Comparison of ENCODE assay signal across 1 cellular context in genomic region chr22:21796231-21796630, GRCh38.
A peak's percentile ranks its signal among the peaks of the same experiment; 100 is the strongest.
TF ChIP-seq lines count a peak whose summit lies in the region.

No MANE protein-coding gene starts in this region.

TF ChIP-seq in K562, 482 proteins besides CTCF, POLR2A, EP300 and RAD21 (continued from another document):
- TF ChIP-seq TEAD2 (tag; IDR thresholded peaks at IDR 0.05) (0 out of 2 replicates have a peak, but pooled peaks have one; percentile 6), ZBTB7A (IDR thresholded peaks at IDR 0.05; ENCODE audit: borderline replicate concordance, control insufficient read depth, low read depth, low read length) (no peak), ZNF511 (CRISPR knock-in tag; IDR thresholded peaks at IDR 0.05) (no peak), TOE1 (IDR thresholded peaks at IDR 0.05; ENCODE audit: borderline replicate concordance) (no peak), TOE1 (CRISPR knock-in tag; IDR thresholded peaks at IDR 0.05; ENCODE audit: borderline replicate concordance, low read depth) (0 out of 2 replicates have a peak, but pooled peaks have one; percentile 23), NCOA4 (IDR thresholded peaks at IDR 0.05; ENCODE audit: partially characterized antibody) (no peak), THAP7 (CRISPR knock-in tag; IDR thresholded peaks at IDR 0.05) (peak; percentile 23; the same call in 1 of the 2 replicates), PTRF (tag; IDR thresholded peaks at IDR 0.05) (0 out of 2 replicates have a peak, but pooled peaks have one; percentile 32), UBTF (IDR thresholded peaks at IDR 0.05; ENCODE audit: borderline replicate concordance in 1 of 2, low read depth in 2 of 2, low read length in 2 of 2) (no peak), SMARCA5 (IDR thresholded peaks at IDR 0.05) (no peak), ZFPM2 (CRISPR knock-in tag; IDR thresholded peaks at IDR 0.05) (no peak), MLX (CRISPR knock-in tag; conservative IDR thresholded peaks at IDR 0.05) (peak in 1 of 2 experiments; percentile 76; a peak in 1 of 4 replicates), KLF10 (CRISPR knock-in tag; IDR thresholded peaks at IDR 0.05) (peak; percentile 72; the same call in 1 of the 2 replicates), SMARCC2 (IDR thresholded peaks at IDR 0.05; ENCODE audit: low read depth) (no peak), RAD51 (IDR thresholded peaks at IDR 0.05; ENCODE audit: borderline replicate concordance, low read depth) (no peak), TAF7 (tag; IDR thresholded peaks at IDR 0.05) (no peak), ZNF780A (CRISPR knock-in tag; IDR thresholded peaks at IDR 0.05) (0 out of 2 replicates have a peak, but pooled peaks have one; percentile 19), STAG1 (CRISPR knock-in tag; IDR thresholded peaks at IDR 0.05; ENCODE audit: borderline replicate concordance) (no peak), SMAD1 (IDR thresholded peaks at IDR 0.05; ENCODE audit: low read depth, low read length, partially characterized antibody) (no peak)
- TF ChIP-seq, protein P1, sequence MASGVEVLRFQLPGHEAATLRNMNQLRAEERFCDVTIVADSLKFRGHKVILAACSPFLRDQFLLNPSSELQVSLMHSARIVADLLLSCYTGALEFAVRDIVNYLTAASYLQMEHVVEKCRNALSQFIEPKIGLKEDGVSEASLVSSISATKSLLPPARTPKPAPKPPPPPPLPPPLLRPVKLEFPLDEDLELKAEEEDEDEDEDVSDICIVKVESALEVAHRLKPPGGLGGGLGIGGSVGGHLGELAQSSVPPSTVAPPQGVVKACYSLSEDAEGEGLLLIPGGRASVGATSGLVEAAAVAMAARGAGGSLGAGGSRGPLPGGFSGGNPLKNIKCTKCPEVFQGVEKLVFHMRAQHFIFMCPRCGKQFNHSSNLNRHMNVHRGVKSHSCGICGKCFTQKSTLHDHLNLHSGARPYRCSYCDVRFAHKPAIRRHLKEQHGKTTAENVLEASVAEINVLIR (CRISPR knock-in tag; IDR thresholded peaks at IDR 0.05): no peak
- TF ChIP-seq, protein P2, sequence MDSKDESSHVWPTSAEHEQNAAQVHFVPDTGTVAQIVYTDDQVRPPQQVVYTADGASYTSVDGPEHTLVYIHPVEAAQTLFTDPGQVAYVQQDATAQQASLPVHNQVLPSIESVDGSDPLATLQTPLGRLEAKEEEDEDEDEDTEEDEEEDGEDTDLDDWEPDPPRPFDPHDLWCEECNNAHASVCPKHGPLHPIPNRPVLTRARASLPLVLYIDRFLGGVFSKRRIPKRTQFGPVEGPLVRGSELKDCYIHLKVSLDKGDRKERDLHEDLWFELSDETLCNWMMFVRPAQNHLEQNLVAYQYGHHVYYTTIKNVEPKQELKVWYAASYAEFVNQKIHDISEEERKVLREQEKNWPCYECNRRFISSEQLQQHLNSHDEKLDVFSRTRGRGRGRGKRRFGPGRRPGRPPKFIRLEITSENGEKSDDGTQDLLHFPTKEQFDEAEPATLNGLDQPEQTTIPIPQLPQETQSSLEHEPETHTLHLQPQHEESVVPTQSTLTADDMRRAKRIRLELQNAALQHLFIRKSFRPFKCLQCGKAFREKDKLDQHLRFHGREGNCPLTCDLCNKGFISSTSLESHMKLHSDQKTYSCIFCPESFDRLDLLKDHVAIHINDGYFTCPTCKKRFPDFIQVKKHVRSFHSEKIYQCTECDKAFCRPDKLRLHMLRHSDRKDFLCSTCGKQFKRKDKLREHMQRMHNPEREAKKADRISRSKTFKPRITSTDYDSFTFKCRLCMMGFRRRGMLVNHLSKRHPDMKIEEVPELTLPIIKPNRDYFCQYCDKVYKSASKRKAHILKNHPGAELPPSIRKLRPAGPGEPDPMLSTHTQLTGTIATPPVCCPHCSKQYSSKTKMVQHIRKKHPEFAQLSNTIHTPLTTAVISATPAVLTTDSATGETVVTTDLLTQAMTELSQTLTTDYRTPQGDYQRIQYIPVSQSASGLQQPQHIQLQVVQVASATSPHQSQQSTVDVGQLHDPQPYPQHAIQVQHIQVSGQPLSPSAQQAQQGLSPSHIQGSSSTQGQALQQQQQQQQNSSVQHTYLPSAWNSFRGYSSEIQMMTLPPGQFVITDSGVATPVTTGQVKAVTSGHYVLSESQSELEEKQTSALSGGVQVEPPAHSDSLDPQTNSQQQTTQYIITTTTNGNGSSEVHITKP (IDR thresholded peaks at IDR 0.05; ENCODE audit: partially characterized antibody): no peak
- TF ChIP-seq, protein P3, sequence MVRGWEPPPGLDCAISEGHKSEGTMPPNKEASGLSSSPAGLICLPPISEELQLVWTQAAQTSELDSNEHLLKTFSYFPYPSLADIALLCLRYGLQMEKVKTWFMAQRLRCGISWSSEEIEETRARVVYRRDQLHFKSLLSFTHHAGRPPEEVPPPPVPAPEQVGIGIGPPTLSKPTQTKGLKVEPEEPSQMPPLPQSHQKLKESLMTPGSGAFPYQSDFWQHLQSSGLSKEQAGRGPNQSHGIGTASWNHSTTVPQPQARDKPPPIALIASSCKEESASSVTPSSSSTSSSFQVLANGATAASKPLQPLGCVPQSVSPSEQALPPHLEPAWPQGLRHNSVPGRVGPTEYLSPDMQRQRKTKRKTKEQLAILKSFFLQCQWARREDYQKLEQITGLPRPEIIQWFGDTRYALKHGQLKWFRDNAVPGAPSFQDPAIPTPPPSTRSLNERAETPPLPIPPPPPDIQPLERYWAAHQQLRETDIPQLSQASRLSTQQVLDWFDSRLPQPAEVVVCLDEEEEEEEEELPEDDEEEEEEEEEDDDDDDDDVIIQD (CRISPR knock-in tag; IDR thresholded peaks at IDR 0.05): no peak
